In the genomic region with DNA sequence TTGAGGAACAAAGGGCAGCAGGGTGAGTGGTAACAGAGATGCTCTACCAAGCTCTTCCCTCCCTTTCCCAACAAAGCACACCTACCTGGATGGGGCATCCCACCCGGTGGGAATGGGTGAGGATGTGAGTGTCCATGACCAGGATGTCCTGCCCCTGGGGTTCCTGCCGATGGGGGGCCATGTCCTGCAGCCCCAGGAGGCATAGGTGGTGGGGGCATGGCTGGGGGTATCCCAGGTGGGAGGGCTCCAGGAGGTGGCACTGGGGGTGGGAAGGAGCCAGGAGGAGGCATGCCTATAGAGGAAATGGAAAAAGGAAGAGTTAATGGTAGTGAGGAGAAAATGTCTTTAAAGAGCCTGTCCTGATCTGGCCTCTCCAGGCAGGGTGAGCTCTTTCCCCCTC, we compare ENCODE assay signal across 1 cellular context.
TF ChIP-seq lines count a peak whose summit lies in the region.

No MANE protein-coding gene starts in this region.

TF ChIP-seq in HCT116, 20 proteins besides CTCF, POLR2A, EP300 and RAD21:
- TF ChIP-seq CBX3 (IDR thresholded peaks at IDR 0.05; ENCODE audit: low read depth) (no peak), EGR1 (IDR thresholded peaks at IDR 0.05; ENCODE audit: low read depth) (no peak), YY1 (IDR thresholded peaks at IDR 0.05; ENCODE audit: extremely low read depth, insufficient replicate concordance, low read depth, low read length) (no peak), SP1 (IDR thresholded peaks at IDR 0.05; ENCODE audit: low read depth) (no peak), SRF (IDR thresholded peaks at IDR 0.05; ENCODE audit: low read depth) (no peak), JUND (IDR thresholded peaks at IDR 0.05) (no peak), CEBPB (IDR thresholded peaks at IDR 0.05; ENCODE audit: low read depth) (no peak), EZH2 (IDR thresholded peaks at IDR 0.05) (no peak), EZH2phosphoT487 (IDR thresholded peaks at IDR 0.05; ENCODE audit: borderline replicate concordance) (no peak), ZFX (IDR thresholded peaks at IDR 0.05) (no peak), POLR2AphosphoS5 (IDR thresholded peaks at IDR 0.05; ENCODE audit: low read depth, low read length) (no peak)
- TF ChIP-seq, protein P1, sequence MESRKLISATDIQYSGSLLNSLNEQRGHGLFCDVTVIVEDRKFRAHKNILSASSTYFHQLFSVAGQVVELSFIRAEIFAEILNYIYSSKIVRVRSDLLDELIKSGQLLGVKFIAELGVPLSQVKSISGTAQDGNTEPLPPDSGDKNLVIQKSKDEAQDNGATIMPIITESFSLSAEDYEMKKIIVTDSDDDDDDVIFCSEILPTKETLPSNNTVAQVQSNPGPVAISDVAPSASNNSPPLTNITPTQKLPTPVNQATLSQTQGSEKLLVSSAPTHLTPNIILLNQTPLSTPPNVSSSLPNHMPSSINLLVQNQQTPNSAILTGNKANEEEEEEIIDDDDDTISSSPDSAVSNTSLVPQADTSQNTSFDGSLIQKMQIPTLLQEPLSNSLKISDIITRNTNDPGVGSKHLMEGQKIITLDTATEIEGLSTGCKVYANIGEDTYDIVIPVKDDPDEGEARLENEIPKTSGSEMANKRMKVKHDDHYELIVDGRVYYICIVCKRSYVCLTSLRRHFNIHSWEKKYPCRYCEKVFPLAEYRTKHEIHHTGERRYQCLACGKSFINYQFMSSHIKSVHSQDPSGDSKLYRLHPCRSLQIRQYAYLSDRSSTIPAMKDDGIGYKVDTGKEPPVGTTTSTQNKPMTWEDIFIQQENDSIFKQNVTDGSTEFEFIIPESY (IDR thresholded peaks at IDR 0.05; ENCODE audit: extremely low read depth, insufficient replicate concordance, low read length), result no peak
- TF ChIP-seq, protein P2, sequence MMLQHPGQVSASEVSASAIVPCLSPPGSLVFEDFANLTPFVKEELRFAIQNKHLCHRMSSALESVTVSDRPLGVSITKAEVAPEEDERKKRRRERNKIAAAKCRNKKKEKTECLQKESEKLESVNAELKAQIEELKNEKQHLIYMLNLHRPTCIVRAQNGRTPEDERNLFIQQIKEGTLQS (IDR thresholded peaks at IDR 0.05), result no peak
- TF ChIP-seq, protein P3, sequence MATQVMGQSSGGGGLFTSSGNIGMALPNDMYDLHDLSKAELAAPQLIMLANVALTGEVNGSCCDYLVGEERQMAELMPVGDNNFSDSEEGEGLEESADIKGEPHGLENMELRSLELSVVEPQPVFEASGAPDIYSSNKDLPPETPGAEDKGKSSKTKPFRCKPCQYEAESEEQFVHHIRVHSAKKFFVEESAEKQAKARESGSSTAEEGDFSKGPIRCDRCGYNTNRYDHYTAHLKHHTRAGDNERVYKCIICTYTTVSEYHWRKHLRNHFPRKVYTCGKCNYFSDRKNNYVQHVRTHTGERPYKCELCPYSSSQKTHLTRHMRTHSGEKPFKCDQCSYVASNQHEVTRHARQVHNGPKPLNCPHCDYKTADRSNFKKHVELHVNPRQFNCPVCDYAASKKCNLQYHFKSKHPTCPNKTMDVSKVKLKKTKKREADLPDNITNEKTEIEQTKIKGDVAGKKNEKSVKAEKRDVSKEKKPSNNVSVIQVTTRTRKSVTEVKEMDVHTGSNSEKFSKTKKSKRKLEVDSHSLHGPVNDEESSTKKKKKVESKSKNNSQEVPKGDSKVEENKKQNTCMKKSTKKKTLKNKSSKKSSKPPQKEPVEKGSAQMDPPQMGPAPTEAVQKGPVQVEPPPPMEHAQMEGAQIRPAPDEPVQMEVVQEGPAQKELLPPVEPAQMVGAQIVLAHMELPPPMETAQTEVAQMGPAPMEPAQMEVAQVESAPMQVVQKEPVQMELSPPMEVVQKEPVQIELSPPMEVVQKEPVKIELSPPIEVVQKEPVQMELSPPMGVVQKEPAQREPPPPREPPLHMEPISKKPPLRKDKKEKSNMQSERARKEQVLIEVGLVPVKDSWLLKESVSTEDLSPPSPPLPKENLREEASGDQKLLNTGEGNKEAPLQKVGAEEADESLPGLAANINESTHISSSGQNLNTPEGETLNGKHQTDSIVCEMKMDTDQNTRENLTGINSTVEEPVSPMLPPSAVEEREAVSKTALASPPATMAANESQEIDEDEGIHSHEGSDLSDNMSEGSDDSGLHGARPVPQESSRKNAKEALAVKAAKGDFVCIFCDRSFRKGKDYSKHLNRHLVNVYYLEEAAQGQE (IDR thresholded peaks at IDR 0.05; ENCODE audit: low read depth), result no peak
